8 cellular contexts compared by ENCODE assay signal in genomic region chr2:63058149-63058741, GRCh38. TPM values are rescaled to one million over a fixed set of nuclear protein-coding genes. Genes with fewer than 3 reads are reported as not detected.
DNase-seq lines count a peak whose midpoint lies in the region; ATAC-seq and TF ChIP-seq lines count a peak whose summit lies in the region.
"Had no signal": no experiment of that assay in that cellular context is flagged by ENCODE, and none has a peak within 500 bp of the region (broad histone marks: within the 10 kb centered on the region; RNA-seq: fewer than 3 reads in every experiment).

No MANE protein-coding gene starts in this region.

- no peak for TF ChIP-seq CTCF in GM13977 (IDR thresholded peaks at IDR 0.05; ENCODE audit: extremely low read depth, insufficient read depth, missing control alignments)
- TF ChIP-seq CTCF in activated CD8-positive, alpha-beta T cell treated with anti-CD3 and anti-CD28 coated beads for 36 hours (IDR thresholded peaks at IDR 0.05) = no peak

- peak; percentile 36 for DNase-seq in GM13977 (ENCODE audit: low spot score)
- no peak for DNase-seq in activated CD8-positive, alpha-beta T cell treated with anti-CD3 and anti-CD28 coated beads for 36 hours
- no peak for DNase-seq in Right ventricle myocardium inferior (ENCODE audit: missing footprints)
- DNase-seq: left cardiac atrium had no signal

- H3K4me1 Mint-ChIP-seq in activated CD8-positive, alpha-beta T cell treated with anti-CD3 and anti-CD28 coated beads for 36 hours (ENCODE audit: low read depth) = peaks cover 45% of the 10 kb centered on the region
- peaks cover 54% of the 10 kb centered on the region for H3K4me1 Mint-ChIP-seq in stimulated activated memory B cell treated with anti-CD40 and anti-IgM and Interleukin-4, amounts not matched to agents 10 μg/mL and 1 μg/mL and 100 μg/mL, for 72 hours

- H3K27ac ChIP-seq in iPS-18a (ENCODE audit: low read length) = no peak overlapping the region

- no peak for ATAC-seq in activated CD8-positive, alpha-beta T cell treated with anti-CD3 and anti-CD28 coated beads for 36 hours
- no peak for ATAC-seq in stimulated activated memory B cell treated with anti-CD40 and anti-IgM and Interleukin-4, amounts not matched to agents 10 μg/mL and 1 μg/mL and 100 μg/mL, for 72 hours
- ATAC-seq in HG02571 (IDR thresholded peaks at IDR 0.05; ENCODE audit: unreplicated experiment) = no peak
- no peak for ATAC-seq in Right ventricle myocardium inferior
- no peak for ATAC-seq in GM21619 (IDR thresholded peaks at IDR 0.05; ENCODE audit: unreplicated experiment)

- intact Hi-C loops in activated CD8-positive, alpha-beta T cell treated with anti-CD3 and anti-CD28 coated beads for 36 hours (cut with micrococcal nuclease) = no loop called here
- intact Hi-C loops in Right ventricle myocardium inferior (cut with DNase I) = no loop called here

- no peak overlapping the region for H3K9ac ChIP-seq in iPS-18a (ENCODE audit: low read length)

- POLR2A ChIA-PET in activated CD8-positive, alpha-beta T cell treated with anti-CD3 and anti-CD28 coated beads for 36 hours (lab: Charles Lee) = interaction anchor here (1.2 kb wide), 1 partner anchor 9 kb away, joined by 7 read pairs; no protein-coding TSS in a partner anchor

- CTCF ChIA-PET in activated CD8-positive, alpha-beta T cell treated with anti-CD3 and anti-CD28 coated beads for 36 hours (lab: Charles Lee) = no interaction called here

- no peaks in the 10 kb centered on the region for H3K36me3 Mint-ChIP-seq in activated CD8-positive, alpha-beta T cell treated with anti-CD3 and anti-CD28 coated beads for 36 hours (ENCODE audit: low read depth)
- no peaks in the 10 kb centered on the region for H3K36me3 Mint-ChIP-seq in stimulated activated memory B cell treated with anti-CD40 and anti-IgM and Interleukin-4, amounts not matched to agents 10 μg/mL and 1 μg/mL and 100 μg/mL, for 72 hours

- H3K36me3 ChIP-seq in iPS-18a (ENCODE audit: control insufficient read depth, low read depth, low read length) = no peaks in the 10 kb centered on the region

- H3K9me3 ChIP-seq in iPS-18a (ENCODE audit: control insufficient read depth, low read depth, low read length) = no peaks in the 10 kb centered on the region

- peaks cover 100% of the 10 kb centered on the region for H3K27me3 ChIP-seq in iPS-18a (ENCODE audit: control insufficient read depth, insufficient read depth, low read length)

- H3K27me3 Mint-ChIP-seq in activated CD8-positive, alpha-beta T cell treated with anti-CD3 and anti-CD28 coated beads for 36 hours = peaks cover 73% of the 10 kb centered on the region
- H3K27me3 Mint-ChIP-seq in stimulated activated memory B cell treated with anti-CD40 and anti-IgM and Interleukin-4, amounts not matched to agents 10 μg/mL and 1 μg/mL and 100 μg/mL, for 72 hours = peaks cover 80% of the 10 kb centered on the region

- H3K4me1 ChIP-seq in iPS-18a (ENCODE audit: control insufficient read depth, low read depth, low read length) = peaks cover 46% of the 10 kb centered on the region

- peak overlapping the region; percentile 50 for H3K4me3 ChIP-seq in iPS-18a (ENCODE audit: low read length)

- no peak overlapping the region for H3K27ac Mint-ChIP-seq in activated CD8-positive, alpha-beta T cell treated with anti-CD3 and anti-CD28 coated beads for 36 hours
- H3K27ac Mint-ChIP-seq in stimulated activated memory B cell treated with anti-CD40 and anti-IgM and Interleukin-4, amounts not matched to agents 10 μg/mL and 1 μg/mL and 100 μg/mL, for 72 hours = no peak overlapping the region

- H3K4me3 Mint-ChIP-seq in activated CD8-positive, alpha-beta T cell treated with anti-CD3 and anti-CD28 coated beads for 36 hours = peak overlapping the region; percentile 16
- H3K4me3 Mint-ChIP-seq in stimulated activated memory B cell treated with anti-CD40 and anti-IgM and Interleukin-4, amounts not matched to agents 10 μg/mL and 1 μg/mL and 100 μg/mL, for 72 hours = peak overlapping the region; percentile 48

- peaks cover 1% of the 10 kb centered on the region for H3K9me3 Mint-ChIP-seq in activated CD8-positive, alpha-beta T cell treated with anti-CD3 and anti-CD28 coated beads for 36 hours
- H3K9me3 Mint-ChIP-seq in stimulated activated memory B cell treated with anti-CD40 and anti-IgM and Interleukin-4, amounts not matched to agents 10 μg/mL and 1 μg/mL and 100 μg/mL, for 72 hours = peaks cover 5% of the 10 kb centered on the region

- in situ Hi-C loops in GM13977 (cut with MboI; ENCODE audit: low pct_unique_long_range_greater_than_20kb, low sequenced_read_pairs, unreplicated experiment) = no loop called here

RNA-seq across cellular contexts. Expression of gene OTX1, which starts 7.6 kb away (rescaled TPM):
- not detected for total RNA-seq in activated CD8-positive, alpha-beta T cell treated with anti-CD3 and anti-CD28 coated beads for 36 hours
- total RNA-seq in Right ventricle myocardium inferior = not detected
- total RNA-seq: left cardiac atrium had no signal
